Comparison of ENCODE assay signal across 8 cellular contexts in genomic region chr11:117097567-117098268, GRCh38. TPM values are rescaled to one million over a fixed set of nuclear protein-coding genes. Genes with fewer than 3 reads are reported as not detected.
DNase-seq lines count a peak whose midpoint lies in the region; ATAC-seq and TF ChIP-seq lines count a peak whose summit lies in the region.

No MANE protein-coding gene starts in this region.

- peaks cover 22% of the 10 kb centered on the region for H3K4me1 ChIP-seq in iPS-18a (ENCODE audit: control insufficient read depth, low read depth, low read length)

- H3K9ac ChIP-seq in iPS-18a (ENCODE audit: low read length), result peak overlapping the region; percentile 79

- DNase-seq in AG04449 (ENCODE audit: low read depth, low spot score) (no peak), RPMI7951 (ENCODE audit: low read depth) (peak; percentile 19), astrocyte of the hippocampus (ENCODE audit: low read depth, low spot score) (peak; percentile 71), skeletal muscle cell (ENCODE audit: low read depth) (no peak), NCI-H1436 treated with DMSO at 0.1 percent for 48 hours (lab: John Stamatoyannopoulos, UW) (no peak)

- H3K27ac ChIP-seq in iPS-18a (ENCODE audit: low read length), result no peak overlapping the region

- no peaks in the 10 kb centered on the region for H3K9me3 ChIP-seq in iPS-18a (ENCODE audit: control insufficient read depth, low read depth, low read length)

- H3K27me3 ChIP-seq in iPS-18a (ENCODE audit: control insufficient read depth, insufficient read depth, low read length), result no peaks in the 10 kb centered on the region

- H3K36me3 ChIP-seq in iPS-18a (ENCODE audit: control insufficient read depth, low read depth, low read length), result no peaks in the 10 kb centered on the region

- CTCF ChIA-PET in AG04449 (lab: Yijun Ruan, JAX), result interaction anchor here (0.8 to 20.8 kb wide), 16 partner anchors 8 to 306 kb away, joined by 3 to 472 read pairs (median 6); partner anchors contain the start of genes APOA5 and ZPR1

- no peak for TF ChIP-seq CTCF in AG04449 (IDR thresholded peaks at IDR 0.05; ENCODE audit: insufficient read depth, low read length, missing control alignments)

- H3K4me3 ChIP-seq in AG04449 (ENCODE audit: low read depth, low read length), result peak overlapping the region; percentile 83
- H3K4me3 ChIP-seq in iPS-18a (ENCODE audit: low read length), result peak overlapping the region; percentile 63
- H3K4me3 ChIP-seq in skeletal muscle cell (ENCODE audit: low read depth, low read length), result peak overlapping the region; percentile 80

- ATAC-seq in GM18858 (IDR thresholded peaks at IDR 0.05; ENCODE audit: unreplicated experiment) (peak; percentile 8), HG03060 (IDR thresholded peaks at IDR 0.05; ENCODE audit: low read depth, unreplicated experiment) (peak; percentile 3)

- POLR2A ChIA-PET in AG04449 (lab: Yijun Ruan, JAX), result interaction anchor here (1.4 to 1.7 kb wide), 3 partner anchors 209 to 310 kb away, joined by 5 to 6 read pairs (median 6); partner anchors contain the start of gene ZPR1

RNA-seq across cellular contexts. Expression of gene SIK3, which starts 0.5 kb away (rescaled TPM):
- 6.4 and 9.3 TPM in 2 replicates for total RNA-seq in RPMI7951 (2014; rRNA removed; shearing (Covaris generic))

RNA-seq across cellular contexts. Expression of gene PAFAH1B2, which starts 46.4 kb away (rescaled TPM):
- 123 and 125 TPM in 2 replicates for total RNA-seq in RPMI7951 (2014; rRNA removed; shearing (Covaris generic))

Comparison
In these comparisons a context has a peak if more than half of its experiments do, and no peak if none do; other contexts are left out.
1. DNase-seq: peak in RPMI7951 (single experiment) and astrocyte of the hippocampus (single experiment); none in AG04449 (single experiment), skeletal muscle cell (single experiment) and NCI-H1436 treated with DMSO at 0.1 percent for 48 hours (single experiment).
2. Peak in every context shown above with its lines, with median percentiles within 50 percentile points of each other: H3K4me3 ChIP-seq.